Comparison of ENCODE assay signal across 28 cellular contexts in the genomic region with DNA sequence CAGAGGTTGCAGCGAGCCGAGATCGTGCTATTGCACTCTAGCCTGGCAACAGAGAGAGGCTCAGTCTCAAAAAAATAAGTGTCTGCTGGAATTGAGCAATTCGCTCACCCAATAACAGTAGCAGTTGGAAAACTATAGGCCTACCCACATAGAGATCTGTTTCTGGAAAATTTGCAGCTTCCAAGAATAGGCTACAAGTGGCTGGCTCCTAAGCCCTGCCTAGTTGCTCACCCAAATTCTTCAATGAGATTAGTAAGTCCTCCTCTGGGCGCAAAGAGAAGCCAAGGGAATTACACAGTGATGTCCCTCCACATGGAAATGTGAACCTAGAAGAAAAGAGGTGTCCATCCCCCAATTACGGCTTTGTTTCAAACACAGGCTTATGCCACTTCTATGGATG.
"Had no signal": no experiment of that assay in that cellular context is flagged by ENCODE, and none has a peak within 500 bp of the region (broad histone marks: within the 10 kb centered on the region; RNA-seq: fewer than 3 reads in every experiment).

No MANE protein-coding gene starts in this region.

- ATAC-seq: left cardiac atrium; left lobe of liver; lower lobe of right lung; psoas muscle; stimulated activated naive B cell treated with anti-CD40 and anti-IgM and Interleukin-4, amounts not matched to agents 10 μg/mL and 1 μg/mL and 100 μg/mL, for 72 hours; stimulated activated naive CD8-positive, alpha-beta T cell treated with anti-CD3 and anti-CD28 coated beads, Interleukin-15, Interleukin-2, amounts not matched to agents 100 U/mL and 50 U/mL, for 24 hours had no signal

- H3K79me2 ChIP-seq: parathyroid adenoma had no signal

- H3K4me3 ChIP-seq: lower lobe of right lung, psoas muscle, right lobe of liver, skin epidermis, stomach, testis, thyroid gland, transverse colon, upper lobe of left lung, vagina had no signal

- H3K4me3 Mint-ChIP-seq: nephron; neural crest cell; stimulated activated naive B cell treated with anti-CD40 and anti-IgM and Interleukin-4, amounts not matched to agents 10 μg/mL and 1 μg/mL and 100 μg/mL, for 72 hours had no signal

- H2AFZ ChIP-seq: parathyroid adenoma had no signal

- H3K27me3 Mint-ChIP-seq: naive thymus-derived CD8-positive, alpha-beta T cell; stimulated activated naive B cell treated with anti-CD40 and anti-IgM and Interleukin-4, amounts not matched to agents 10 μg/mL and 1 μg/mL and 100 μg/mL, for 72 hours had no signal

- H3K4me1 ChIP-seq: psoas muscle, right lobe of liver had no signal

- H3K36me3 ChIP-seq: neutrophil, right lobe of liver, stomach, thyroid gland, transverse colon, upper lobe of left lung, vagina had no signal

- H3K9ac ChIP-seq: parathyroid adenoma had no signal

- H3K9me3 ChIP-seq: lower lobe of right lung, neutrophil, psoas muscle, right lobe of liver, stomach, testis, thyroid gland, transverse colon, upper lobe of left lung, vagina had no signal

- H3K27me3 ChIP-seq: neutrophil, right lobe of liver, stomach, testis, thyroid gland, transverse colon, upper lobe of left lung, vagina had no signal

- H3K9me3 Mint-ChIP-seq: naive thymus-derived CD8-positive, alpha-beta T cell; nephron; neural crest cell; stimulated activated naive B cell treated with anti-CD40 and anti-IgM and Interleukin-4, amounts not matched to agents 10 μg/mL and 1 μg/mL and 100 μg/mL, for 72 hours had no signal

- H3K27ac Mint-ChIP-seq: nephron; stimulated activated naive B cell treated with anti-CD40 and anti-IgM and Interleukin-4, amounts not matched to agents 10 μg/mL and 1 μg/mL and 100 μg/mL, for 72 hours had no signal

- DNase-seq: hippocampal formation; kidney glomerular epithelial cell; left cardiac atrium; lower lobe of right lung; mammary epithelial cell; mesenchymal stem cell; occipital lobe; psoas muscle; right lobe of liver; stimulated activated CD4-positive, alpha-beta T cell treated with anti-CD3 and anti-CD28 coated beads, Interleukin-12 subunit alpha, Interleukin-12 subunit beta, amount 100 ng/mL, for 4 hours; stimulated activated CD4-positive, alpha-beta T cell treated with anti-CD3 and anti-CD28 coated beads, Interleukin-15, amount 100 ng/mL, for 24 hours; stimulated activated CD4-positive, alpha-beta T cell treated with anti-CD3 and anti-CD28 coated beads, Interleukin-2, amount 100 ng/mL, for 24 hours; stimulated activated CD4-positive, alpha-beta T cell treated with anti-CD3 and anti-CD28 coated beads, Interleukin-4, amount 100 ng/mL, for 1 hour; stimulated activated naive B cell treated with anti-CD40 and anti-IgM and Interleukin-4, amounts not matched to agents 10 μg/mL and 1 μg/mL and 100 μg/mL, for 72 hours; stimulated activated naive CD8-positive, alpha-beta T cell treated with anti-CD3 and anti-CD28 coated beads, Interleukin-15, Interleukin-2, amounts not matched to agents 100 U/mL and 50 U/mL, for 24 hours; stomach; testis; thyroid gland; transverse colon; upper lobe of left lung had no signal

- H3K27ac ChIP-seq: lower lobe of right lung, neutrophil, parathyroid adenoma, psoas muscle, right lobe of liver, skin epidermis, stomach, testis, thyroid gland, transverse colon, upper lobe of left lung, vagina had no signal

- H3K4me1 Mint-ChIP-seq: nephron had no signal
